9 cellular contexts compared by ENCODE assay signal in genomic region chrX:154714925-154715324, GRCh38. TPM values are rescaled to one million over a fixed set of nuclear protein-coding genes. Genes with fewer than 3 reads are reported as not detected.
DNase-seq lines count a peak whose midpoint lies in the region; ATAC-seq and TF ChIP-seq lines count a peak whose summit lies in the region.
"Had no signal": no experiment of that assay in that cellular context is flagged by ENCODE, and none has a peak within 500 bp of the region (broad histone marks: within the 10 kb centered on the region; RNA-seq: fewer than 3 reads in every experiment).

No MANE protein-coding gene starts in this region.

- peaks cover 0 to 11% (median 8%) of the 10 kb centered on the region in 3 donors for H3K36me3 ChIP-seq in tibial artery

- in situ Hi-C loops in T47D (cut with HindIII; ENCODE audit: low pct_unique_long_range_greater_than_20kb, low sequenced_read_pairs), result no loop called here

- H3K27ac Mint-ChIP-seq in activated naive CD8-positive, alpha-beta T cell treated with anti-CD3 and anti-CD28 coated beads for 36 hours, result no peak overlapping the region

- H3K4me1 Mint-ChIP-seq in activated naive CD8-positive, alpha-beta T cell treated with anti-CD3 and anti-CD28 coated beads for 36 hours, result peaks cover 40% of the 10 kb centered on the region

- H3K9me3 Mint-ChIP-seq in activated naive CD8-positive, alpha-beta T cell treated with anti-CD3 and anti-CD28 coated beads for 36 hours, result no peaks in the 10 kb centered on the region

- H3K36me3 Mint-ChIP-seq in activated naive CD8-positive, alpha-beta T cell treated with anti-CD3 and anti-CD28 coated beads for 36 hours, result peaks cover 11% of the 10 kb centered on the region

- no peak overlapping the region for H3K27ac ChIP-seq in tibial artery
- H3K27ac ChIP-seq: epithelial cell of prostate had no signal

- H3K9me3 ChIP-seq in tibial artery, result no peaks in the 10 kb centered on the region

- TF ChIP-seq CTCF in tibial artery (IDR thresholded peaks at IDR 0.05), result peak; percentile 58 to 60

- H3K4me3 Mint-ChIP-seq in activated naive CD8-positive, alpha-beta T cell treated with anti-CD3 and anti-CD28 coated beads for 36 hours, result no peak overlapping the region

- peaks cover 0 to 5% (median 0%) of the 10 kb centered on the region in 4 donors for H3K4me1 ChIP-seq in tibial artery

- DNase-seq in activated naive CD8-positive, alpha-beta T cell treated with anti-CD3 and anti-CD28 coated beads, Interleukin-2, amount 50 U/mL, for 16 hours (ENCODE audit: low read depth, low spot score), result peak; percentile 24
- no peak for DNase-seq in activated naive CD8-positive, alpha-beta T cell treated with anti-CD3 and anti-CD28 coated beads for 36 hours
- DNase-seq in RPMI7951 (ENCODE audit: low read depth), result peak; percentile 37
- peak; percentile 7 to 58 for DNase-seq in T47D (ENCODE audit: low read depth in 1 of 2, low spot score in 1 of 2)
- no peak for DNase-seq in left colon
- DNase-seq in tibial artery, result no peak
- no peak for DNase-seq in putamen (ENCODE audit: low spot score)

- H3K4me3 ChIP-seq in tibial artery, result no peak overlapping the region

- intact Hi-C loops in left colon (cut with DNase I, micrococcal nuclease) (no loop called here), tibial artery (cut with DNase I; ENCODE audit: low total_unique reads) (no loop called here)

- H3K27me3 Mint-ChIP-seq in activated naive CD8-positive, alpha-beta T cell treated with anti-CD3 and anti-CD28 coated beads for 36 hours, result no peaks in the 10 kb centered on the region

- no peaks in the 10 kb centered on the region for H3K27me3 ChIP-seq in tibial artery

- ATAC-seq in HG03342 (IDR thresholded peaks at IDR 0.05; ENCODE audit: unreplicated experiment), result peak; percentile 54
- ATAC-seq in left colon, result peak; percentile 59

RNA-seq across cellular contexts. Expression of gene GAB3, which starts 36.0 kb away (rescaled TPM):
- total RNA-seq in activated naive CD8-positive, alpha-beta T cell treated with anti-CD3 and anti-CD28 coated beads for 36 hours, result 1 to 10 TPM; 2.5 to 3.4 TPM
- total RNA-seq in RPMI7951 (2014; rRNA removed; shearing (Covaris generic)), result under 0.01 and 0.24 TPM in 2 replicates
- 1 to 10 TPM; 1.2 to 2.3 TPM for total RNA-seq in left colon

RNA-seq across cellular contexts. Expression of gene DKC1, which starts 47.7 kb away (rescaled TPM):
- total RNA-seq in activated naive CD8-positive, alpha-beta T cell treated with anti-CD3 and anti-CD28 coated beads for 36 hours, result 100 to 1,000 TPM; 181 to 190 TPM
- 27.9 and 29.7 TPM in 2 replicates for total RNA-seq in RPMI7951 (2014; rRNA removed; shearing (Covaris generic))
- 10 to 100 TPM; 25.6 to 41.6 TPM for total RNA-seq in left colon

Comparison
In these comparisons a context has a peak if more than half of its experiments do, and no peak if none do; other contexts are left out.
1. DNase-seq: peak in activated naive CD8-positive, alpha-beta T cell treated with anti-CD3 and anti-CD28 coated beads, Interleukin-2, amount 50 U/mL, for 16 hours (single experiment), RPMI7951 (single experiment) and T47D (2 of 2); none in activated naive CD8-positive, alpha-beta T cell treated with anti-CD3 and anti-CD28 coated beads for 36 hours (single experiment), left colon (0 of 2), tibial artery (0 of 2) and putamen (single experiment).